In the genomic region with DNA sequence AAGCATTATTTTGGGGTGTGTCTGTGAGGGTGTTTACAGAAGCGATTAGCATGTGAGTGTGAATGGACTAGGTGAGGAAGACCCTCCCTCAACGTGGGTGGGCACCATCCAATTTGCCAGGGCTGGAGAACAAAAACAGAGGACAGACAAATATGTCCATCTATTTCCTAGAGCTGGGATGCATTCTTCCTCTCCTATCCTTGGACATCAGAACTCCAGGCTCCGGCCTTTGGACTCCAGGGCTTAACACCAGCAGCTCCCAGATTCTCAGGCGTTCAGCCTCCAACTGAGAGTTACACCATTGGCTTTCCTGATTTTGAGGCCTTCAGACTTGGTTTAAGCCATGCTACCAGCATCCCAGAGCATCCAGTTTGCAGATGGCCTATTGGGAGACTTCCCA, we compare ENCODE assay signal across 17 cellular contexts.
DNase-seq lines count a peak whose midpoint lies in the region; ATAC-seq, FAIRE-seq and TF ChIP-seq lines count a peak whose summit lies in the region.
"Had no signal": no experiment of that assay in that cellular context is flagged by ENCODE, and none has a peak within 500 bp of the region (broad histone marks: within the 10 kb centered on the region; RNA-seq: fewer than 3 reads in every experiment).

No MANE protein-coding gene starts in this region.

- intact Hi-C loops in HepG2 (cut with micrococcal nuclease; ENCODE audit: unreplicated experiment) (no loop called here), right lobe of liver (cut with DNase I) (no loop called here), GM12878 (cut with micrococcal nuclease; ENCODE audit: unreplicated experiment) (no loop called here), heart right ventricle (cut with DNase I) (no loop called here)
- intact Hi-C loops in activated naive CD4-positive, alpha-beta T cell treated with anti-CD3 and anti-CD28 coated beads for 36 hours (cut with micrococcal nuclease) = no loop called here

- no peak overlapping the region for H3K4me2 ChIP-seq in HepG2 (ENCODE audit: low read depth, low read length)
- H3K4me2 ChIP-seq in GM12878 (ENCODE audit: control insufficient read depth, insufficient read depth) = no peak overlapping the region
- H3K4me2 ChIP-seq: BLaER1 had no signal

- H3K79me2 ChIP-seq in HepG2 (ENCODE audit: insufficient read depth, low read length) (no peaks in the 10 kb centered on the region), GM12878 (ENCODE audit: control insufficient read depth, insufficient read depth, low read length) (no peaks in the 10 kb centered on the region)

- TF ChIP-seq EP300 in HepG2 (IDR thresholded peaks at IDR 0.05; ENCODE audit: low read depth in 2 of 2, low read length in 2 of 2) = no peak
- no peak for TF ChIP-seq EP300 in HepG2 (CRISPR knock-in tag; IDR thresholded peaks at IDR 0.05; ENCODE audit: borderline replicate concordance)
- no peak for TF ChIP-seq EP300 in GM12878 (IDR thresholded peaks at IDR 0.05; ENCODE audit: borderline replicate concordance in 1 of 2, control insufficient read depth in 1 of 2, low read depth in 2 of 2, low read length in 2 of 2)

- H3K4me1 ChIP-seq in HepG2 (ENCODE audit: insufficient read depth, low read length) (peaks cover 15% of the 10 kb centered on the region), right lobe of liver (no peaks in the 10 kb centered on the region), GM12878 (ENCODE audit: control insufficient read depth, insufficient read depth, low read length) (no peaks in the 10 kb centered on the region), heart right ventricle (no peaks in the 10 kb centered on the region)

- CTCF ChIA-PET in HepG2 (lab: Yijun Ruan, JAX; ENCODE audit: low intra/inter-chr PET ratio, low total read pairs) = no interaction called here
- CTCF ChIA-PET in GM12878 (lab: Yijun Ruan, JAX) = no interaction called here
- CTCF ChIA-PET in activated naive CD4-positive, alpha-beta T cell treated with anti-CD3 and anti-CD28 coated beads for 36 hours (lab: Charles Lee) = interaction anchor here (0.6 kb wide), 1 partner anchor 1064 kb away, joined by 3 read pairs; no protein-coding TSS in a partner anchor

- no peak for DNase-seq in HepG2 (ENCODE audit: low spot score)
- no peak for DNase-seq in right lobe of liver
- no peak for DNase-seq in GM12878 (ENCODE audit: low read depth, low spot score)
- no peak for DNase-seq in neural crest cell (ENCODE audit: low read depth, low spot score)
- DNase-seq in activated naive CD4-positive, alpha-beta T cell treated with anti-CD3 and anti-CD28 coated beads for 36 hours = no peak
- no peak for DNase-seq in heart right ventricle
- DNase-seq: 8988T; CD4-positive, alpha-beta memory T cell; DMS153; DND-41; EL; GOT3; H7 had no signal

- H3K27ac ChIP-seq in HepG2 (ENCODE audit: extremely low read length, insufficient read depth, low read length) (no peak overlapping the region), right lobe of liver (no peak overlapping the region), GM12878 (ENCODE audit: control insufficient read depth, insufficient read depth) (no peak overlapping the region), heart right ventricle (no peak overlapping the region)
- H3K27ac ChIP-seq: BLaER1 had no signal

- H3K9me3 Mint-ChIP-seq in neural crest cell = peaks cover 1% of the 10 kb centered on the region
- H3K9me3 Mint-ChIP-seq in activated naive CD4-positive, alpha-beta T cell treated with anti-CD3 and anti-CD28 coated beads for 36 hours = no peaks in the 10 kb centered on the region

- TF ChIP-seq POLR2A in HepG2 (IDR thresholded peaks at IDR 0.05; ENCODE audit: insufficient read depth in 1 of 2, low read depth in 2 of 2, low read length in 2 of 2) = no peak
- TF ChIP-seq POLR2A in right lobe of liver (IDR thresholded peaks at IDR 0.05) = no peak
- no peak for TF ChIP-seq POLR2A in GM12878 (IDR thresholded peaks at IDR 0.05; ENCODE audit: low read depth, low read length)

- RAD21 ChIA-PET in GM12878 (lab: Charles Lee; ENCODE audit: unreplicated experiment) = no interaction called here

- H3K36me3 ChIP-seq in HepG2 (replicated peaks in 1 of 2; ENCODE audit: control insufficient read depth in 1 of 2, insufficient read depth in 2 of 2, low read length in 2 of 2) = no peaks in the 10 kb centered on the region
- H3K36me3 ChIP-seq in right lobe of liver = no peaks in the 10 kb centered on the region
- H3K36me3 ChIP-seq in GM12878 (ENCODE audit: control insufficient read depth in 2 of 2, insufficient read depth in 2 of 2, low read length in 1 of 2) = no peaks in the 10 kb centered on the region
- H3K36me3 ChIP-seq in heart right ventricle = no peaks in the 10 kb centered on the region
- H3K36me3 ChIP-seq: BLaER1 had no signal

- no peaks in the 10 kb centered on the region for H3K9me3 ChIP-seq in HepG2 (ENCODE audit: low read length)
- no peaks in the 10 kb centered on the region for H3K9me3 ChIP-seq in right lobe of liver
- no peaks in the 10 kb centered on the region for H3K9me3 ChIP-seq in GM12878 (replicated peaks; ENCODE audit: control insufficient read depth, insufficient read depth, low read length)
- H3K9me3 ChIP-seq in heart right ventricle = no peaks in the 10 kb centered on the region
- H3K9me3 ChIP-seq: BLaER1 had no signal

- 8% methylated on average over 4 of the region's 4 CpGs for WGBS in HepG2 (ENCODE audit: low lambda C conversion rate)
- 58% methylated on average over 4 of the region's 4 CpGs for WGBS in right lobe of liver (ENCODE audit: insufficient coverage, low coverage, low lambda C conversion rate, missing lambda C conversion rate)
- WGBS in GM12878 (ENCODE audit: insufficient coverage, insufficient replicate concordance, low lambda C conversion rate, missing lambda C conversion rate) = 69% methylated on average over 4 of the region's 4 CpGs
- WGBS in heart right ventricle, 2 donors = 78 to 83% methylated on average over 4 of the region's 4 CpGs

- H3K4me1 Mint-ChIP-seq in neural crest cell = no peaks in the 10 kb centered on the region
- peaks cover 11% of the 10 kb centered on the region for H3K4me1 Mint-ChIP-seq in activated naive CD4-positive, alpha-beta T cell treated with anti-CD3 and anti-CD28 coated beads for 36 hours (ENCODE audit: low read depth)

- no peak for FAIRE-seq in HepG2 (lab: Jason Lieb, UNC)
- FAIRE-seq in GM12878 (lab: Jason Lieb, UNC) = peak; percentile 18
- FAIRE-seq: G401.6 had no signal

- SMC1A ChIA-PET in GM12878 (lab: Charles Lee; ENCODE audit: uncharacterized antibody, unreplicated experiment) = interaction anchor here (1.2 kb wide), 1 partner anchor 32 kb away, joined by 3 read pairs; no protein-coding TSS in a partner anchor

- no peak overlapping the region for H3K4me3 ChIP-seq in HepG2 (replicated peaks in 1 of 3; ENCODE audit: insufficient read depth in 1 of 3, low read depth in 2 of 3, low read length in 3 of 3)
- H3K4me3 ChIP-seq in right lobe of liver = no peak overlapping the region
- no peak overlapping the region for H3K4me3 ChIP-seq in GM12878
- no peak overlapping the region for H3K4me3 ChIP-seq in heart right ventricle
- H3K4me3 ChIP-seq: BLaER1 had no signal

- ATAC-seq in HepG2 (peak; percentile 56; the same call in 2 of the 3 replicates), right lobe of liver (no peak), GM12878 (no peak), GM18873 (IDR thresholded peaks at IDR 0.05; ENCODE audit: low FRiP score, unreplicated experiment) (no peak), heart right ventricle (no peak)

- TF ChIP-seq RAD21 in HepG2 (CRISPR knock-in tag; IDR thresholded peaks at IDR 0.05) (no peak), GM12878 (IDR thresholded peaks at IDR 0.05; ENCODE audit: insufficient read depth, low read depth, low read length) (no peak)

- H3K4me3 Mint-ChIP-seq in neural crest cell = no peak overlapping the region
- no peak overlapping the region for H3K4me3 Mint-ChIP-seq in activated naive CD4-positive, alpha-beta T cell treated with anti-CD3 and anti-CD28 coated beads for 36 hours
- H3K4me3 Mint-ChIP-seq: CD14-positive monocyte; CD4-positive, alpha-beta memory T cell had no signal

- TF ChIP-seq CTCF in HepG2 (CRISPR knock-in tag; IDR thresholded peaks at IDR 0.05) (no peak), right lobe of liver (IDR thresholded peaks at IDR 0.05) (no peak), GM12878 (IDR thresholded peaks at IDR 0.05 in 2 of 3, conservative IDR thresholded peaks at IDR 0.05 in 1 of 3; ENCODE audit: control insufficient read depth in 2 of 3, extremely low read depth in 1 of 3, insufficient read depth in 1 of 3, low read depth in 3 of 3, low read length in 3 of 3) (no peak), neural crest cell (conservative IDR thresholded peaks at IDR 0.05) (no peak), heart right ventricle (IDR thresholded peaks at IDR 0.05) (no peak)

- in situ Hi-C loops in HepG2 (cut with HindIII; ENCODE audit: extremely low pct_ligation_motif_present, low pct_unique_long_range_greater_than_20kb) (no loop called here), GM12878 (cut with MboI) (no loop called here)

- no peaks in the 10 kb centered on the region for H3K27me3 Mint-ChIP-seq in neural crest cell (ENCODE audit: low read depth)
- no peaks in the 10 kb centered on the region for H3K27me3 Mint-ChIP-seq in activated naive CD4-positive, alpha-beta T cell treated with anti-CD3 and anti-CD28 coated beads for 36 hours (ENCODE audit: low read depth)
- H3K27me3 Mint-ChIP-seq: CD4-positive, alpha-beta memory T cell had no signal

- H2AFZ ChIP-seq in HepG2 (ENCODE audit: low read length) = no peak overlapping the region
- no peak overlapping the region for H2AFZ ChIP-seq in GM12878 (ENCODE audit: control insufficient read depth, low read depth, low read length)

- H4K20me1 ChIP-seq in HepG2 (ENCODE audit: insufficient read depth, low read length) = no peaks in the 10 kb centered on the region
- H4K20me1 ChIP-seq in GM12878 (ENCODE audit: control insufficient read depth, insufficient read depth) = no peaks in the 10 kb centered on the region
- H4K20me1 ChIP-seq: BLaER1 had no signal

- no TSS peak for BruUV-seq in HepG2 (replicated peaks; lab: Mats Ljungman, UMichigan)
- no TSS peak for BruUV-seq in GM12878 (replicated peaks; lab: Mats Ljungman, UMichigan)

- H3K9ac ChIP-seq in HepG2 (ENCODE audit: insufficient read depth, low read depth, low read length) (no peak overlapping the region), GM12878 (ENCODE audit: control insufficient read depth, insufficient read depth, low read length) (no peak overlapping the region)
- H3K9ac ChIP-seq: BLaER1 had no signal

- H3K36me3 Mint-ChIP-seq in neural crest cell (ENCODE audit: low read depth) = no peaks in the 10 kb centered on the region
- H3K36me3 Mint-ChIP-seq in activated naive CD4-positive, alpha-beta T cell treated with anti-CD3 and anti-CD28 coated beads for 36 hours (ENCODE audit: low read depth) = no peaks in the 10 kb centered on the region
- H3K36me3 Mint-ChIP-seq: CD14-positive monocyte; CD4-positive, alpha-beta memory T cell had no signal

- peak overlapping the region; percentile 71 for H3K27ac Mint-ChIP-seq in neural crest cell (ENCODE audit: unreplicated experiment)
- no peak overlapping the region for H3K27ac Mint-ChIP-seq in activated naive CD4-positive, alpha-beta T cell treated with anti-CD3 and anti-CD28 coated beads for 36 hours
- H3K27ac Mint-ChIP-seq: CD14-positive monocyte; CD4-positive, alpha-beta memory T cell had no signal

- POLR2A ChIA-PET in HepG2 (lab: Yijun Ruan, JAX) (no interaction called here), GM12878 (lab: Charles Lee) (no interaction called here)

- H3K27me3 ChIP-seq in HepG2 (ENCODE audit: control insufficient read depth in 1 of 2, insufficient read depth in 2 of 2, low read length in 2 of 2) = no peaks in the 10 kb centered on the region
- no peaks in the 10 kb centered on the region for H3K27me3 ChIP-seq in right lobe of liver
- no peaks in the 10 kb centered on the region for H3K27me3 ChIP-seq in GM12878 (replicated peaks in 1 of 2; ENCODE audit: control insufficient read depth in 2 of 2, insufficient read depth in 2 of 2, low read length in 1 of 2)
- no peaks in the 10 kb centered on the region for H3K27me3 ChIP-seq in heart right ventricle
- H3K27me3 ChIP-seq: BLaER1 had no signal
